ENCODE assay signal across 9 cellular contexts in genomic region chr1:99820546-99820945, GRCh38. TPM values are rescaled to one million over a fixed set of nuclear protein-coding genes. Genes with fewer than 3 reads are reported as not detected.
DNase-seq lines count a peak whose midpoint lies in the region; ATAC-seq and TF ChIP-seq lines count a peak whose summit lies in the region.
"Had no signal": no experiment of that assay in that cellular context is flagged by ENCODE, and none has a peak within 500 bp of the region (broad histone marks: within the 10 kb centered on the region; RNA-seq: fewer than 3 reads in every experiment).

No MANE protein-coding gene starts in this region.

- intact Hi-C loops in A673 (cut with micrococcal nuclease; ENCODE audit: unreplicated experiment): no loop called here

- H3K27me3 ChIP-seq in MG63: no peaks in the 10 kb centered on the region
- no peaks in the 10 kb centered on the region for H3K27me3 ChIP-seq in A673 (replicated peaks; ENCODE audit: insufficient read depth, low read depth, low read length, poor library complexity)
- H3K27me3 ChIP-seq: adrenal gland had no signal

- POLR2A ChIA-PET in A673 (lab: Charles Lee; ENCODE audit: low non-redundant PET): no interaction called here

- H3K9me3 Mint-ChIP-seq in activated naive CD4-positive, alpha-beta T cell treated with anti-CD3 and anti-CD28 coated beads, Interleukin-2, amount 50 U/mL, for 72 hours: no peaks in the 10 kb centered on the region

- H3K4me3 ChIP-seq in MG63 (no peak overlapping the region), A673 (ENCODE audit: low read depth, low read length, poor library complexity, severe bottlenecking) (no peak overlapping the region)
- H3K4me3 ChIP-seq: adrenal gland had no signal

- H3K27ac Mint-ChIP-seq in activated naive CD4-positive, alpha-beta T cell treated with anti-CD3 and anti-CD28 coated beads, Interleukin-2, amount 50 U/mL, for 72 hours: no peak overlapping the region

- no peaks in the 10 kb centered on the region for H3K4me1 ChIP-seq in A673 (ENCODE audit: insufficient read depth, low read length, poor library complexity, severe bottlenecking)
- H3K4me1 ChIP-seq: adrenal gland had no signal

- H3K36me3 ChIP-seq in MG63: no peaks in the 10 kb centered on the region
- H3K36me3 ChIP-seq in A673 (ENCODE audit: insufficient read depth, low read length, poor library complexity, severe bottlenecking): no peaks in the 10 kb centered on the region
- H3K36me3 ChIP-seq: adrenal gland had no signal

- H3K9me3 ChIP-seq in MG63 (no peaks in the 10 kb centered on the region), A673 (ENCODE audit: low read depth, low read length, poor library complexity, severe bottlenecking) (no peaks in the 10 kb centered on the region)
- H3K9me3 ChIP-seq: adrenal gland had no signal

- peak in 1 of 2 donors; percentile 24 for DNase-seq in activated naive CD4-positive, alpha-beta T cell treated with anti-CD3 and anti-CD28 coated beads, Interleukin-2, amount 50 U/mL, for 72 hours (ENCODE audit: low spot score in 2 of 2)
- no peak for DNase-seq in MG63
- no peak for DNase-seq in SKM-1 (lab: John Stamatoyannopoulos, UW; ENCODE audit: unreplicated experiment)
- DNase-seq in occipital lobe (lab: John Stamatoyannopoulos, UW): no peak
- DNase-seq in A673 (ENCODE audit: low spot score): no peak
- DNase-seq: adrenal gland had no signal

- no peak for TF ChIP-seq CTCF in A673 (conservative IDR thresholded peaks at IDR 0.05; ENCODE audit: low read depth, low read length)

- BruUV-seq in A673 (replicated peaks; lab: Mats Ljungman, UMichigan): no TSS peak

- H3K36me3 Mint-ChIP-seq in activated naive CD4-positive, alpha-beta T cell treated with anti-CD3 and anti-CD28 coated beads, Interleukin-2, amount 50 U/mL, for 72 hours: no peaks in the 10 kb centered on the region

- no peak overlapping the region for H3K27ac ChIP-seq in A673 (ENCODE audit: low read depth, low read length, poor library complexity, severe bottlenecking)
- H3K27ac ChIP-seq: adrenal gland had no signal

- CTCF ChIA-PET in A673 (lab: Charles Lee): no interaction called here

- peak; percentile 94 for ATAC-seq in GM18508 (IDR thresholded peaks at IDR 0.05; ENCODE audit: insufficient read depth, unreplicated experiment)
- ATAC-seq in GM19467 (IDR thresholded peaks at IDR 0.05; ENCODE audit: unreplicated experiment): peak; percentile 92
- ATAC-seq in HG03378 (IDR thresholded peaks at IDR 0.05; ENCODE audit: unreplicated experiment): peak; percentile 97
- ATAC-seq in activated naive CD4-positive, alpha-beta T cell treated with anti-CD3 and anti-CD28 coated beads, Interleukin-2, amount 50 U/mL, for 72 hours: peak; percentile 97 to 98

RNA-seq across cellular contexts. Expression of gene AGL, which starts 29.6 kb away (rescaled TPM):
- 10 to 100 TPM; 15.5 to 22.6 TPM for total RNA-seq in activated naive CD4-positive, alpha-beta T cell treated with anti-CD3 and anti-CD28 coated beads, Interleukin-2, amount 50 U/mL, for 72 hours
- 1.4 and 20.1 TPM in 2 replicates for total RNA-seq in MG63 (2014; rRNA removed; shearing (Covaris generic); ENCODE audit: low replicate concordance)
- total RNA-seq in occipital lobe (34.3 TPM), A673 (2021) (11.9 and 12.7 TPM in 2 replicates)

RNA-seq across cellular contexts. Expression of gene FRRS1, which starts 54.1 kb away (rescaled TPM):
- total RNA-seq in activated naive CD4-positive, alpha-beta T cell treated with anti-CD3 and anti-CD28 coated beads, Interleukin-2, amount 50 U/mL, for 72 hours: 1 to 10 TPM; 1.5 to 3.3 TPM
- 4.1 and 7.8 TPM in 2 replicates for total RNA-seq in MG63 (2014; rRNA removed; shearing (Covaris generic); ENCODE audit: low replicate concordance)
- total RNA-seq in occipital lobe (1.9 TPM), A673 (2021) (11.1 and 12.1 TPM in 2 replicates)
